6 cellular contexts compared by ENCODE assay signal in genomic region chr9:31969552-31969951, GRCh38.
"Had no signal": no experiment of that assay in that cellular context is flagged by ENCODE, and none has a peak within 500 bp of the region (broad histone marks: within the 10 kb centered on the region; RNA-seq: fewer than 3 reads in every experiment).

No MANE protein-coding gene starts in this region.

- ATAC-seq: HepG2, K562 had no signal

- DNase-seq: IMR-90, KBM-7, KG1 had no signal

- H3K36me3 Mint-ChIP-seq: IgD-negative memory B cell had no signal

- H3K4me1 Mint-ChIP-seq: IgD-negative memory B cell had no signal

- H3K27ac Mint-ChIP-seq: IgD-negative memory B cell had no signal

- H3K4me3 Mint-ChIP-seq: IgD-negative memory B cell had no signal

- H3K27me3 Mint-ChIP-seq: IgD-negative memory B cell had no signal
